ENCODE assay signal across 1 cellular context in the genomic region with DNA sequence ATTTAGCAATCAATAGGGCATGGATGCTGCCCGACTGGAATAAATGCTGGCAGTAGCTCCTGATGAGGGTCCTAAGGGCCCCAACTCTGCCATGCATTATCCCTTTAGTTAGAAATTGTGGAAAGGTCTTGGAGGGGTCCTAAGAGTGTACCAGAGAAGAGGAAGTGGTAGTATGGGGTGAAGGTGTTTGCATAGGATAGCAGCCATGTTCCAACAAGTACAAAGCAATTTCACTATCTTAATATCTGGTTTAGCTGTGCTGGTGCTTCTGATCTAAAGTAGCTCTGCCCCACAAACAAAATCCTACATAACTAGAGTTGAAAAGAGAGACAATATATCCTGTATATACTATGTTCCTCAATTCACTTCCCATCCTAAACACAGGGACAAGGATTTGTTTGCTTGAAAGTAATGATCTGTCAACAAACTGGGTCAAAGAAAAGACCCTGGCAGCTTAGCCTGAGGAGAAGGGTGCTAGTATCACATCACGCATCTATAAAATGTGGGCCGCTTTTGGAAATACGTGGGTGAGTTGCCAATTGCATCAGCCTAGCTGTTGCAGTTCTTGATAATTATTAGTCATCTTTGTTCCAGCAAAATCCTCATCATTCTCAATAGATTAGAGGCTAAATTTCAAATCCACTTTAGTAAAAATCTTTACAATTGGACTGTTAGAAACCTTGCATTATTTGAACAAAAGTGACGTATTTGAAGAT.
A peak's percentile ranks its signal among the peaks of the same experiment; 100 is the strongest.
TF ChIP-seq lines count a peak whose summit lies in the region.

No MANE protein-coding gene starts in this region.

TF ChIP-seq in K562, 482 proteins besides CTCF, POLR2A, EP300 and RAD21 (continued from another document):
- TF ChIP-seq, protein P1, sequence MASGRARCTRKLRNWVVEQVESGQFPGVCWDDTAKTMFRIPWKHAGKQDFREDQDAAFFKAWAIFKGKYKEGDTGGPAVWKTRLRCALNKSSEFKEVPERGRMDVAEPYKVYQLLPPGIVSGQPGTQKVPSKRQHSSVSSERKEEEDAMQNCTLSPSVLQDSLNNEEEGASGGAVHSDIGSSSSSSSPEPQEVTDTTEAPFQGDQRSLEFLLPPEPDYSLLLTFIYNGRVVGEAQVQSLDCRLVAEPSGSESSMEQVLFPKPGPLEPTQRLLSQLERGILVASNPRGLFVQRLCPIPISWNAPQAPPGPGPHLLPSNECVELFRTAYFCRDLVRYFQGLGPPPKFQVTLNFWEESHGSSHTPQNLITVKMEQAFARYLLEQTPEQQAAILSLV (tag; IDR thresholded peaks at IDR 0.05): no peak
- TF ChIP-seq, protein P2, sequence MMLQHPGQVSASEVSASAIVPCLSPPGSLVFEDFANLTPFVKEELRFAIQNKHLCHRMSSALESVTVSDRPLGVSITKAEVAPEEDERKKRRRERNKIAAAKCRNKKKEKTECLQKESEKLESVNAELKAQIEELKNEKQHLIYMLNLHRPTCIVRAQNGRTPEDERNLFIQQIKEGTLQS (IDR thresholded peaks at IDR 0.05): peak; percentile 65
- TF ChIP-seq, protein P2 (CRISPR knock-in tag; conservative IDR thresholded peaks at IDR 0.05): no peak
- TF ChIP-seq ZNF174 (CRISPR knock-in tag; IDR thresholded peaks at IDR 0.05) (no peak), SPI1 (IDR thresholded peaks at IDR 0.05; ENCODE audit: borderline replicate concordance, low read depth, low read length) (peak; percentile 59; the same call in 1 of the 2 replicates), CEBPG (CRISPR knock-in tag; IDR thresholded peaks at IDR 0.05) (no peak), CEBPG (tag; conservative IDR thresholded peaks at IDR 0.05 in 1 of 2, IDR thresholded peaks at IDR 0.05 in 1 of 2) (peak in 1 of 2 experiments; percentile 84; a peak in 3 of 4 replicates)
- TF ChIP-seq, protein P3, sequence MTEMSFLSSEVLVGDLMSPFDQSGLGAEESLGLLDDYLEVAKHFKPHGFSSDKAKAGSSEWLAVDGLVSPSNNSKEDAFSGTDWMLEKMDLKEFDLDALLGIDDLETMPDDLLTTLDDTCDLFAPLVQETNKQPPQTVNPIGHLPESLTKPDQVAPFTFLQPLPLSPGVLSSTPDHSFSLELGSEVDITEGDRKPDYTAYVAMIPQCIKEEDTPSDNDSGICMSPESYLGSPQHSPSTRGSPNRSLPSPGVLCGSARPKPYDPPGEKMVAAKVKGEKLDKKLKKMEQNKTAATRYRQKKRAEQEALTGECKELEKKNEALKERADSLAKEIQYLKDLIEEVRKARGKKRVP (CRISPR knock-in tag; IDR thresholded peaks at IDR 0.05): peak; percentile 65
